ENCODE assay signal across 9 cellular contexts in genomic region chr3:140943781-140944547, GRCh38. TPM values are rescaled to one million over a fixed set of nuclear protein-coding genes. Genes with fewer than 3 reads are reported as not detected.
A peak's percentile ranks its signal among the peaks of the same experiment; 100 is the strongest.
DNase-seq lines count a peak whose midpoint lies in the region; ATAC-seq, FAIRE-seq and TF ChIP-seq lines count a peak whose summit lies in the region.
"Had no signal": no experiment of that assay in that cellular context is flagged by ENCODE, and none has a peak within 500 bp of the region (broad histone marks: within the 10 kb centered on the region; RNA-seq: fewer than 3 reads in every experiment).

No MANE protein-coding gene starts in this region.

- H3K27ac ChIP-seq in OCI-LY1 (ENCODE audit: low read depth, low read length, poor library complexity, severe bottlenecking), result no peak overlapping the region
- no peak overlapping the region for H3K27ac ChIP-seq in endothelial cell of umbilical vein (ENCODE audit: insufficient read depth, low read depth, low read length)
- H3K27ac ChIP-seq in aorta (ENCODE audit: low read depth in 1 of 2, low read length in 2 of 2), result no peak overlapping the region

- DNase-seq in endothelial cell of umbilical vein (ENCODE audit: low read depth, low spot score) (no peak), progenitor cell of endocrine pancreas (ENCODE audit: low spot score, unreplicated experiment) (no peak), aorta (no peak), NCI-H1694 treated with DMSO at 0.1 percent for 48 hours (lab: John Stamatoyannopoulos, UW) (no peak)
- no peak for DNase-seq in activated CD8-positive, alpha-beta memory T cell treated with anti-CD3 and anti-CD28 coated beads, Interleukin-2, amount 50 U/mL, for 48 hours
- DNase-seq: NCI-H510A had no signal

- CTCF ChIA-PET in endothelial cell of umbilical vein (lab: Charles Lee), result interaction anchor here (0.9 to 2.0 kb wide), 4 partner anchors 9 to 32 kb away, joined by 3 to 6 read pairs (median 3); no protein-coding TSS in a partner anchor

- no peaks in the 10 kb centered on the region for H3K9me1 ChIP-seq in endothelial cell of umbilical vein (replicated peaks; ENCODE audit: control insufficient read depth, extremely low read depth, insufficient read depth, low read length)

- H3K9me2 ChIP-seq in OCI-LY1 (ENCODE audit: low read depth, low read length), result no peaks in the 10 kb centered on the region

- peak overlapping the region; percentile 93 for H3K4me3 Mint-ChIP-seq in progenitor cell of endocrine pancreas (ENCODE audit: low read depth)

- FAIRE-seq in endothelial cell of umbilical vein (lab: Jason Lieb, UNC), result no peak

- H3K27me3 ChIP-seq in OCI-LY1 (ENCODE audit: insufficient read depth, low read length), result no peaks in the 10 kb centered on the region
- no peaks in the 10 kb centered on the region for H3K27me3 ChIP-seq in endothelial cell of umbilical vein (ENCODE audit: control insufficient read depth in 2 of 2, insufficient read depth in 2 of 2, low read length in 2 of 2)
- no peaks in the 10 kb centered on the region for H3K27me3 ChIP-seq in aorta (ENCODE audit: control insufficient read depth in 1 of 2, insufficient read depth in 2 of 2, low read length in 1 of 2)

- H3K9ac ChIP-seq in OCI-LY1 (ENCODE audit: low read length), result peak overlapping the region; percentile 92
- no peak overlapping the region for H3K9ac ChIP-seq in endothelial cell of umbilical vein (replicated peaks; ENCODE audit: extremely low read depth, insufficient read depth, low read length)

- H3K4me1 ChIP-seq in OCI-LY1 (ENCODE audit: insufficient read depth, low read length, severe bottlenecking) (peaks cover 31% of the 10 kb centered on the region), endothelial cell of umbilical vein (ENCODE audit: control insufficient read depth, extremely low read depth, insufficient read depth, low read length) (peaks cover 11% of the 10 kb centered on the region), aorta (ENCODE audit: control insufficient read depth in 1 of 2, insufficient read depth in 2 of 2, low read length in 2 of 2) (peaks cover 0 to 20% of the 10 kb centered on the region in 2 donors)

- BruUV-seq in endothelial cell of umbilical vein (replicated peaks; lab: Mats Ljungman, UMichigan), result no TSS peak

- peaks cover 45% of the 10 kb centered on the region for H3K4me1 Mint-ChIP-seq in progenitor cell of endocrine pancreas (ENCODE audit: low read depth)

- H3K36me3 Mint-ChIP-seq in progenitor cell of endocrine pancreas (ENCODE audit: insufficient read depth), result peaks cover 10% of the 10 kb centered on the region

- TF ChIP-seq CTCF in OCI-LY1 (IDR thresholded peaks at IDR 0.05; ENCODE audit: low read length) (no peak), endothelial cell of umbilical vein (IDR thresholded peaks at IDR 0.05; ENCODE audit: extremely low read depth in 1 of 2, insufficient read depth in 1 of 2, low read depth in 1 of 2, low read length in 2 of 2) (no peak), progenitor cell of endocrine pancreas (IDR thresholded peaks at IDR 0.05; ENCODE audit: unreplicated experiment) (no peak)

- peaks cover 4% of the 10 kb centered on the region for H3K9me3 Mint-ChIP-seq in progenitor cell of endocrine pancreas (ENCODE audit: low read depth)

- H3K27ac Mint-ChIP-seq in progenitor cell of endocrine pancreas, result peak overlapping the region; percentile 99

- H3K4me3 ChIP-seq in GM08714 (ENCODE audit: low read length) (peak overlapping the region; percentile 78; the same call in 1 of the 2 replicates), OCI-LY1 (ENCODE audit: low read depth, low read length, poor library complexity, severe bottlenecking) (peak overlapping the region; percentile 84), endothelial cell of umbilical vein (replicated peaks in 1 of 3; ENCODE audit: insufficient read depth in 1 of 3, low read depth in 1 of 3, low read length in 3 of 3) (no peak overlapping the region), aorta (ENCODE audit: low read length in 2 of 2) (no peak overlapping the region)

- ATAC-seq in aorta (ENCODE audit: low FRiP score) (no peak), GM18868 (IDR thresholded peaks at IDR 0.05; ENCODE audit: unreplicated experiment) (no peak)

- H3K79me2 ChIP-seq in OCI-LY1 (ENCODE audit: insufficient read depth, low read length) (peaks cover 65% of the 10 kb centered on the region), endothelial cell of umbilical vein (ENCODE audit: control insufficient read depth, insufficient read depth, low read length) (peaks cover 58% of the 10 kb centered on the region)

- peaks cover 17% of the 10 kb centered on the region; the same call in 1 of the 2 replicates for H3K36me3 ChIP-seq in OCI-LY1 (ENCODE audit: insufficient read depth, low read length)
- no peaks in the 10 kb centered on the region for H3K36me3 ChIP-seq in endothelial cell of umbilical vein (ENCODE audit: control insufficient read depth in 2 of 2, extremely low read depth in 1 of 2, insufficient read depth in 2 of 2, low read length in 2 of 2)
- no peaks in the 10 kb centered on the region for H3K36me3 ChIP-seq in aorta (ENCODE audit: control insufficient read depth in 1 of 2, insufficient read depth in 2 of 2, low read length in 1 of 2)

- TF ChIP-seq POLR2A in endothelial cell of umbilical vein (IDR thresholded peaks at IDR 0.05; ENCODE audit: low read depth, low read length), result no peak

- peak overlapping the region; percentile 82 for H3K4me2 ChIP-seq in OCI-LY1 (ENCODE audit: low read length)
- peak overlapping the region; percentile 98 for H3K4me2 ChIP-seq in endothelial cell of umbilical vein (ENCODE audit: insufficient read depth, low read length)

- no peaks in the 10 kb centered on the region for H3K27me3 Mint-ChIP-seq in progenitor cell of endocrine pancreas

- H4K20me1 ChIP-seq in OCI-LY1 (ENCODE audit: insufficient read depth, low read length) (0 out of 2 replicates have a peak, but pooled peaks cover 4% of the 10 kb centered on the region), endothelial cell of umbilical vein (replicated peaks; ENCODE audit: control insufficient read depth, extremely low read depth, insufficient read depth, low read length) (no peaks in the 10 kb centered on the region)

- H3F3A ChIP-seq in OCI-LY1 (ENCODE audit: insufficient read depth, low read length), result 0 out of 2 replicates have a peak, but pooled peaks cover 2% of the 10 kb centered on the region

- dilution Hi-C loops in endothelial cell of umbilical vein (cut with MboI; ENCODE audit: extremely low pct_ligation_motif_present, low sequenced_read_pairs), result no loop called here

- H2AFZ ChIP-seq in OCI-LY1 (ENCODE audit: low read length) (no peak overlapping the region), endothelial cell of umbilical vein (ENCODE audit: low read depth, low read length) (no peak overlapping the region)

- 57 to 58% methylated on average over 5 of the region's 5 CpGs for WGBS in aorta, 2 donors

- H3K9me3 ChIP-seq in OCI-LY1 (ENCODE audit: low read length), result no peaks in the 10 kb centered on the region
- H3K9me3 ChIP-seq in endothelial cell of umbilical vein (replicated peaks; ENCODE audit: control insufficient read depth, insufficient read depth, low read length), result no peaks in the 10 kb centered on the region
- H3K9me3 ChIP-seq in aorta (ENCODE audit: control insufficient read depth, low read length), result no peaks in the 10 kb centered on the region

- POLR2A ChIA-PET in endothelial cell of umbilical vein (lab: Charles Lee), result no interaction called here

- intact Hi-C loops in endothelial cell of umbilical vein (cut with micrococcal nuclease) (no loop called here), aorta (cut with DNase I) (no loop called here)

TF ChIP-seq in endothelial cell of umbilical vein, 7 proteins besides CTCF, POLR2A, EP300 and RAD21:
- TF ChIP-seq EZH2 (IDR thresholded peaks at IDR 0.05; ENCODE audit: borderline replicate concordance, low read depth, low read length, severe bottlenecking), result no peak
- TF ChIP-seq JUN (IDR thresholded peaks at IDR 0.05; ENCODE audit: borderline replicate concordance, insufficient read depth, insufficient read length, low read depth), result no peak
- TF ChIP-seq FOS (IDR thresholded peaks at IDR 0.05; ENCODE audit: borderline replicate concordance, insufficient read depth, low read length), result no peak
- TF ChIP-seq MAX (IDR thresholded peaks at IDR 0.05; ENCODE audit: insufficient read depth, insufficient read length), result no peak
- TF ChIP-seq POLR2AphosphoS5 (IDR thresholded peaks at IDR 0.05; ENCODE audit: insufficient read depth, low read depth, low read length), result no peak
- TF ChIP-seq MYC (IDR thresholded peaks at IDR 0.05; ENCODE audit: low read depth, low read length), result no peak
- no peak for TF ChIP-seq GATA2 (IDR thresholded peaks at IDR 0.05; ENCODE audit: insufficient read depth, insufficient read length, low read depth, low read length)

RNA-seq across cellular contexts. Expression of gene SLC25A36, which starts 2.3 kb away (rescaled TPM):
- total RNA-seq in endothelial cell of umbilical vein (37.4 and 38.8 TPM in 2 replicates), progenitor cell of endocrine pancreas (130 and 136 TPM in 2 replicates), aorta (10 to 100 TPM; 49.0 to 68.7 TPM)
- polyA plus RNA-seq in endothelial cell of umbilical vein (12.5 and 17.7 TPM in 2 replicates), aorta (10 to 100 TPM; 23.7 to 35.0 TPM)
- polyA plus RNA-seq in endothelial cell of umbilical vein (2011; cell fraction: cytosol; rRNA removed), result 9.9 and 12.0 TPM in 2 replicates
- 81.9 and 97.1 TPM in 2 replicates for polyA plus RNA-seq in endothelial cell of umbilical vein (2011; cell fraction: nucleus; rRNA removed)
- polyA plus RNA-seq in endothelial cell of umbilical vein (2012), result 24.9 and 27.2 TPM in 2 replicates
- 43.6 and 50.9 TPM in 2 replicates for polyA minus RNA-seq in endothelial cell of umbilical vein
- 37.4 TPM for polyA minus RNA-seq in endothelial cell of umbilical vein (2011; cell fraction: cytosol; rRNA and poly(A)+ RNA removed)
- 62.1 and 84.2 TPM in 2 replicates for polyA minus RNA-seq in endothelial cell of umbilical vein (2011; cell fraction: nucleus; rRNA and poly(A)+ RNA removed)

Comparison
In these comparisons a context has a peak if more than half of its experiments do, and no peak if none do; other contexts are left out.
1. H3K4me3 ChIP-seq: peak in GM08714 (single experiment) and OCI-LY1 (single experiment); none in endothelial cell of umbilical vein (0 of 3) and aorta (0 of 2).